8 cellular contexts compared by ENCODE assay signal in genomic region chr7:1569016-1569415, GRCh38. TPM values are rescaled to one million over a fixed set of nuclear protein-coding genes. Genes with fewer than 3 reads are reported as not detected.
DNase-seq lines count a peak whose midpoint lies in the region; ATAC-seq and TF ChIP-seq lines count a peak whose summit lies in the region.

No MANE protein-coding gene starts in this region.

- H3K27ac ChIP-seq in lung (ENCODE audit: low read depth in 1 of 2, low read length in 1 of 2) (peak overlapping the region in 1 of 2 donors; percentile 85), urinary bladder (ENCODE audit: low read depth) (peak overlapping the region; percentile 42)

- no peak for TF ChIP-seq CTCF in NB4 (IDR thresholded peaks at IDR 0.05; ENCODE audit: low read depth, low read length)
- no peak for TF ChIP-seq CTCF in astrocyte of the spinal cord (IDR thresholded peaks at IDR 0.05; ENCODE audit: low read depth, low read length)
- TF ChIP-seq CTCF in lung (IDR thresholded peaks at IDR 0.05; ENCODE audit: control extremely low read depth, extremely low read depth), result no peak

- H3K36me3 ChIP-seq in lung (ENCODE audit: control insufficient read depth in 2 of 2, insufficient read depth in 2 of 2, low read length in 2 of 2) (peaks cover 0 to 18% of the 10 kb centered on the region in 2 donors), urinary bladder (ENCODE audit: insufficient read depth) (no peaks in the 10 kb centered on the region)

- in situ Hi-C loops in Caki2 (cut with HindIII; ENCODE audit: low pct_unique_long_range_greater_than_20kb, low sequenced_read_pairs), result no loop called here
- in situ Hi-C loops in astrocyte of the spinal cord (cut with HindIII; ENCODE audit: low sequenced_read_pairs), result no loop called here

- DNase-seq in Caki2 (ENCODE audit: low read depth) (peak; percentile 66), NB4 (ENCODE audit: low read depth) (peak; percentile 64), astrocyte of the spinal cord (ENCODE audit: low read depth, low spot score) (peak; percentile 27), lung (ENCODE audit: low spot score) (no peak), ecto neural progenitor cell (ENCODE audit: low spot score) (no peak), nucleus accumbens (lab: John Stamatoyannopoulos, UW) (no peak)

- ATAC-seq in lung (ENCODE audit: insufficient read depth, low FRiP score) (no peak), GM21717 (IDR thresholded peaks at IDR 0.05; ENCODE audit: unreplicated experiment) (no peak)

- TF ChIP-seq POLR2A in NB4 (IDR thresholded peaks at IDR 0.05; ENCODE audit: extremely low read depth, insufficient read length), result no peak

- H3K4me3 ChIP-seq in NB4 (ENCODE audit: low read depth, low read length), result peak overlapping the region; percentile 81
- H3K4me3 ChIP-seq in astrocyte of the spinal cord (ENCODE audit: low read depth, low read length), result peak overlapping the region; percentile 91
- H3K4me3 ChIP-seq in lung, result peak overlapping the region; percentile 87
- no peak overlapping the region for H3K4me3 ChIP-seq in urinary bladder (ENCODE audit: low read depth, low read length)

- WGBS in lung, 2 donors, result 72 to 81% methylated on average over 13 of the region's 13 CpGs
- WGBS in urinary bladder, result 82% methylated on average over 13 of the region's 13 CpGs

- no peaks in the 10 kb centered on the region for H3K27me3 ChIP-seq in lung (ENCODE audit: control insufficient read depth, insufficient read depth)

- no peaks in the 10 kb centered on the region for H3K9me3 ChIP-seq in lung (ENCODE audit: control insufficient read depth in 2 of 2, insufficient read depth in 1 of 2, low read length in 1 of 2)

- peaks cover 0 to 5% of the 10 kb centered on the region in 2 donors for H3K4me1 ChIP-seq in lung (ENCODE audit: control insufficient read depth in 2 of 2, insufficient read depth in 2 of 2, low read length in 2 of 2)
- H3K4me1 ChIP-seq in urinary bladder (ENCODE audit: insufficient read depth), result peaks cover 2% of the 10 kb centered on the region

RNA-seq across cellular contexts. Expression of gene PSMG3, which starts 0.8 kb away (rescaled TPM):
- total RNA-seq in Caki2 (2014; rRNA removed; shearing (Covaris generic); ENCODE audit: low replicate concordance), result 101 and 106 TPM in 2 replicates
- total RNA-seq in lung (10 to 100 TPM; 10.7 to 30.9 TPM), urinary bladder (12.1 TPM)
- polyA plus RNA-seq in lung (10 to 100 TPM; 52.8 to 86.7 TPM), urinary bladder (34.6 TPM)

RNA-seq across cellular contexts. Expression of gene TMEM184A, which starts 13.0 kb away (rescaled TPM):
- 13.4 and 16.6 TPM in 2 replicates for total RNA-seq in Caki2 (2014; rRNA removed; shearing (Covaris generic); ENCODE audit: low replicate concordance)
- 10 to 100 TPM in 1 of 2 donors, 1 to 10 TPM in 1; 1.8 to 11.8 TPM for total RNA-seq in lung
- 1 to 10 TPM; 6.8 to 9.9 TPM for polyA plus RNA-seq in lung
- 9.7 TPM for total RNA-seq in urinary bladder
- 6.7 TPM for polyA plus RNA-seq in urinary bladder

RNA-seq across cellular contexts. Expression of gene MAFK, which starts 38.5 kb away (rescaled TPM):
- total RNA-seq in Caki2 (2014; rRNA removed; shearing (Covaris generic); ENCODE audit: low replicate concordance), result 26.5 and 33.2 TPM in 2 replicates
- total RNA-seq in lung (10 to 100 TPM; 17.0 to 58.5 TPM), urinary bladder (15.1 TPM)
- polyA plus RNA-seq in lung (10 to 100 TPM; 54.7 to 76.7 TPM), urinary bladder (54.9 TPM)

Comparison
In these comparisons a context has a peak if more than half of its experiments do, and no peak if none do; other contexts are left out.
1. DNase-seq: peak in Caki2 (single experiment), NB4 (single experiment) and astrocyte of the spinal cord (single experiment); none in lung (single experiment), ecto neural progenitor cell (single experiment) and nucleus accumbens (0 of 56).